Comparison of ENCODE assay signal across 25 cellular contexts in genomic region chr7:22182139-22182538, GRCh38.
DNase-seq lines count a peak whose midpoint lies in the region; ATAC-seq and TF ChIP-seq lines count a peak whose summit lies in the region.
"Had no signal": no experiment of that assay in that cellular context is flagged by ENCODE, and none has a peak within 500 bp of the region (broad histone marks: within the 10 kb centered on the region; RNA-seq: fewer than 3 reads in every experiment).

No MANE protein-coding gene starts in this region.

- no peaks in the 10 kb centered on the region for H3K4me1 ChIP-seq in BE2C

- H3K27me3 Mint-ChIP-seq in activated CD4-positive, alpha-beta memory T cell treated with anti-CD3 and anti-CD28 coated beads, Interleukin-2, amount 10 ng/mL, durations not matched to agents 7 days and 5 days = peaks cover 34% of the 10 kb centered on the region
- peaks cover 29% of the 10 kb centered on the region for H3K27me3 Mint-ChIP-seq in activated CD4-positive, alpha-beta memory T cell treated with anti-CD3 and anti-CD28 coated beads for 36 hours
- H3K27me3 Mint-ChIP-seq in T-helper 1 cell treated with Interleukin-12 subunit alpha and Interleukin-12 subunit beta and Interleukin-4 antibody, amounts not matched to agents 30 μg/mL and 1 μg/mL, for 36 hours (ENCODE audit: low read depth) = peaks cover 34% of the 10 kb centered on the region
- no peaks in the 10 kb centered on the region for H3K27me3 Mint-ChIP-seq in stimulated activated naive B cell treated with anti-CD40 and anti-IgM and Interleukin-4, amounts not matched to agents 10 μg/mL and 1 μg/mL and 100 μg/mL, for 72 hours

- H3K4me3 Mint-ChIP-seq in activated CD4-positive, alpha-beta memory T cell treated with anti-CD3 and anti-CD28 coated beads, Interleukin-2, amount 10 ng/mL, durations not matched to agents 7 days and 5 days = peak overlapping the region; percentile 18
- H3K4me3 Mint-ChIP-seq in activated CD4-positive, alpha-beta memory T cell treated with anti-CD3 and anti-CD28 coated beads for 36 hours = no peak overlapping the region
- peak overlapping the region; percentile 26 for H3K4me3 Mint-ChIP-seq in T-helper 1 cell treated with Interleukin-12 subunit alpha and Interleukin-12 subunit beta and Interleukin-4 antibody, amounts not matched to agents 30 μg/mL and 1 μg/mL, for 36 hours
- no peak overlapping the region for H3K4me3 Mint-ChIP-seq in stimulated activated effector memory CD8-positive, alpha-beta T cell treated with anti-CD3 and anti-CD28 coated beads, Interleukin-12 subunit alpha, Interleukin-12 subunit beta, amount 100 ng/mL, for 72 hours
- no peak overlapping the region for H3K4me3 Mint-ChIP-seq in stimulated activated naive B cell treated with anti-CD40 and anti-IgM and Interleukin-4, amounts not matched to agents 10 μg/mL and 1 μg/mL and 100 μg/mL, for 72 hours
- H3K4me3 Mint-ChIP-seq: activated CD4-positive, alpha-beta T cell treated with anti-CD3 and anti-CD28 coated beads for 36 hours; activated naive CD4-positive, alpha-beta T cell treated with anti-CD3 and anti-CD28 coated beads, Interleukin-2, amount 10 ng/mL, durations not matched to agents 7 days and 5 days; nephron progenitor cell had no signal

- no peaks in the 10 kb centered on the region for H3K27me3 ChIP-seq in dorsolateral prefrontal cortex
- no peaks in the 10 kb centered on the region for H3K27me3 ChIP-seq in BE2C
- H3K27me3 ChIP-seq: pancreas had no signal

- no peak for TF ChIP-seq CTCF in dorsolateral prefrontal cortex (IDR thresholded peaks at IDR 0.05 in 54 of 56, conservative IDR thresholded peaks at IDR 0.05 in 2 of 56; ENCODE audit: low read depth in 1 of 56, partially characterized antibody in 56 of 56)
- no peak for TF ChIP-seq CTCF in BE2C (IDR thresholded peaks at IDR 0.05; ENCODE audit: low read depth, low read length)

- CTCF ChIA-PET in activated CD4-positive, alpha-beta memory T cell treated with anti-CD3 and anti-CD28 coated beads, Interleukin-2, amount 10 ng/mL, durations not matched to agents 7 days and 5 days (lab: Charles Lee) = interaction anchor here (2.3 kb wide), 1 partner anchor 72 kb away, joined by 6 read pairs; no protein-coding TSS in a partner anchor
- CTCF ChIA-PET in activated CD4-positive, alpha-beta memory T cell treated with anti-CD3 and anti-CD28 coated beads for 36 hours (lab: Charles Lee) = no interaction called here

- H3K4me3 ChIP-seq in dorsolateral prefrontal cortex = peak overlapping the region in 44 of 59 donors; percentile 1 to 54 (median 22)
- no peak overlapping the region for H3K4me3 ChIP-seq in BE2C (ENCODE audit: low read depth, low read length)
- H3K4me3 ChIP-seq: GM23248, lung, pancreas, skin epidermis had no signal

- peaks cover 39% of the 10 kb centered on the region for H3K36me3 ChIP-seq in BE2C

- ATAC-seq in stimulated activated effector memory CD8-positive, alpha-beta T cell treated with anti-CD3 and anti-CD28 coated beads, Interleukin-12 subunit alpha, Interleukin-12 subunit beta, amount 100 ng/mL, for 72 hours = peak; percentile 67
- ATAC-seq in stimulated activated naive B cell treated with anti-CD40 and anti-IgM and Interleukin-4, amounts not matched to agents 10 μg/mL and 1 μg/mL and 100 μg/mL, for 72 hours (replicated peaks) = no peak
- ATAC-seq: activated CD4-positive, alpha-beta T cell treated with anti-CD3 and anti-CD28 coated beads for 36 hours; Panc1; pancreas; stimulated activated naive CD8-positive, alpha-beta T cell treated with anti-CD3 and anti-CD28 coated beads, Interleukin-15, Interleukin-2, amounts not matched to agents 100 U/mL and 50 U/mL, for 24 hours had no signal

- intact Hi-C loops in activated CD4-positive, alpha-beta memory T cell treated with anti-CD3 and anti-CD28 coated beads for 36 hours (cut with micrococcal nuclease) = no loop called here
- intact Hi-C loops in dorsolateral prefrontal cortex (cut with DNase I) = no loop called here

- H3K27ac ChIP-seq in dorsolateral prefrontal cortex = peak overlapping the region in 51 of 59 donors; percentile 1 to 96 (median 52)
- H3K27ac ChIP-seq: GM23248 had no signal

- POLR2A ChIA-PET in activated CD4-positive, alpha-beta memory T cell treated with anti-CD3 and anti-CD28 coated beads, Interleukin-2, amount 10 ng/mL, durations not matched to agents 7 days and 5 days (lab: Charles Lee) = no interaction called here
- POLR2A ChIA-PET in activated CD4-positive, alpha-beta memory T cell treated with anti-CD3 and anti-CD28 coated beads for 36 hours (lab: Charles Lee) = no interaction called here

- DNase-seq in activated CD4-positive, alpha-beta memory T cell treated with anti-CD3 and anti-CD28 coated beads, Interleukin-2, amount 10 ng/mL, durations not matched to agents 7 days and 5 days = no peak
- DNase-seq in activated CD4-positive, alpha-beta memory T cell treated with anti-CD3 and anti-CD28 coated beads for 36 hours = no peak
- no peak for DNase-seq in dorsolateral prefrontal cortex
- DNase-seq in stimulated activated effector memory CD8-positive, alpha-beta T cell treated with anti-CD3 and anti-CD28 coated beads, Interleukin-12 subunit alpha, Interleukin-12 subunit beta, amount 100 ng/mL, for 72 hours (ENCODE audit: low spot score in 2 of 2) = no peak
- DNase-seq in BE2C = no peak
- DNase-seq in stimulated activated naive CD4-positive, alpha-beta T cell (lab: John Stamatoyannopoulos, UW) = no peak
- DNase-seq in stimulated activated naive B cell treated with anti-CD40 and anti-IgM and Interleukin-4, amounts not matched to agents 10 μg/mL and 1 μg/mL and 100 μg/mL, for 72 hours = no peak
- DNase-seq: activated CD4-positive, alpha-beta T cell treated with anti-CD3 and anti-CD28 coated beads for 36 hours; activated naive CD4-positive, alpha-beta T cell treated with anti-CD3 and anti-CD28 coated beads, Interleukin-2, amount 10 ng/mL, durations not matched to agents 7 days and 5 days; DMS79 treated with DMSO at 0.1 percent for 48 hours; GF-D8; GM23248; hypothalamus; IMR-90; NCI-H1694; NCI-H2171 treated with DMSO at 0.1 percent for 48 hours; NCI-H524 treated with DMSO at 0.1 percent for 48 hours; nephron progenitor cell; pancreas; SHP77; stimulated activated naive CD8-positive, alpha-beta T cell treated with anti-CD3 and anti-CD28 coated beads, Interleukin-15, Interleukin-2, amounts not matched to agents 100 U/mL and 50 U/mL, for 24 hours had no signal

- no peaks in the 10 kb centered on the region; the same call in 1 of the 2 replicates for H3K9me3 ChIP-seq in BE2C
- H3K9me3 ChIP-seq: pancreas had no signal

- H3K4me1 Mint-ChIP-seq in activated CD4-positive, alpha-beta memory T cell treated with anti-CD3 and anti-CD28 coated beads, Interleukin-2, amount 10 ng/mL, durations not matched to agents 7 days and 5 days = peaks cover 32% of the 10 kb centered on the region
- peaks cover 2% of the 10 kb centered on the region for H3K4me1 Mint-ChIP-seq in activated CD4-positive, alpha-beta memory T cell treated with anti-CD3 and anti-CD28 coated beads for 36 hours (ENCODE audit: low read depth)
- peaks cover 12% of the 10 kb centered on the region for H3K4me1 Mint-ChIP-seq in T-helper 1 cell treated with Interleukin-12 subunit alpha and Interleukin-12 subunit beta and Interleukin-4 antibody, amounts not matched to agents 30 μg/mL and 1 μg/mL, for 36 hours (ENCODE audit: low read depth)
- H3K4me1 Mint-ChIP-seq in stimulated activated effector memory CD8-positive, alpha-beta T cell treated with anti-CD3 and anti-CD28 coated beads, Interleukin-12 subunit alpha, Interleukin-12 subunit beta, amount 100 ng/mL, for 72 hours = peaks cover 5% of the 10 kb centered on the region
- no peaks in the 10 kb centered on the region for H3K4me1 Mint-ChIP-seq in stimulated activated naive B cell treated with anti-CD40 and anti-IgM and Interleukin-4, amounts not matched to agents 10 μg/mL and 1 μg/mL and 100 μg/mL, for 72 hours
- H3K4me1 Mint-ChIP-seq: activated CD4-positive, alpha-beta T cell treated with anti-CD3 and anti-CD28 coated beads for 36 hours; nephron progenitor cell had no signal

- H3K27ac Mint-ChIP-seq in activated CD4-positive, alpha-beta memory T cell treated with anti-CD3 and anti-CD28 coated beads, Interleukin-2, amount 10 ng/mL, durations not matched to agents 7 days and 5 days = peak overlapping the region; percentile 73
- no peak overlapping the region for H3K27ac Mint-ChIP-seq in activated CD4-positive, alpha-beta memory T cell treated with anti-CD3 and anti-CD28 coated beads for 36 hours
- peak overlapping the region; percentile 54 for H3K27ac Mint-ChIP-seq in T-helper 1 cell treated with Interleukin-12 subunit alpha and Interleukin-12 subunit beta and Interleukin-4 antibody, amounts not matched to agents 30 μg/mL and 1 μg/mL, for 36 hours
- no peak overlapping the region for H3K27ac Mint-ChIP-seq in stimulated activated effector memory CD8-positive, alpha-beta T cell treated with anti-CD3 and anti-CD28 coated beads, Interleukin-12 subunit alpha, Interleukin-12 subunit beta, amount 100 ng/mL, for 72 hours
- H3K27ac Mint-ChIP-seq in stimulated activated naive B cell treated with anti-CD40 and anti-IgM and Interleukin-4, amounts not matched to agents 10 μg/mL and 1 μg/mL and 100 μg/mL, for 72 hours = no peak overlapping the region
- H3K27ac Mint-ChIP-seq: activated CD4-positive, alpha-beta T cell treated with anti-CD3 and anti-CD28 coated beads for 36 hours; activated naive CD4-positive, alpha-beta T cell treated with anti-CD3 and anti-CD28 coated beads, Interleukin-2, amount 10 ng/mL, durations not matched to agents 7 days and 5 days; nephron progenitor cell had no signal

- H3K36me3 Mint-ChIP-seq in activated CD4-positive, alpha-beta memory T cell treated with anti-CD3 and anti-CD28 coated beads, Interleukin-2, amount 10 ng/mL, durations not matched to agents 7 days and 5 days (ENCODE audit: low read depth) = no peaks in the 10 kb centered on the region
- no peaks in the 10 kb centered on the region for H3K36me3 Mint-ChIP-seq in activated CD4-positive, alpha-beta memory T cell treated with anti-CD3 and anti-CD28 coated beads for 36 hours
- H3K36me3 Mint-ChIP-seq in T-helper 1 cell treated with Interleukin-12 subunit alpha and Interleukin-12 subunit beta and Interleukin-4 antibody, amounts not matched to agents 30 μg/mL and 1 μg/mL, for 36 hours (ENCODE audit: low read depth) = peaks cover 1% of the 10 kb centered on the region
- no peaks in the 10 kb centered on the region for H3K36me3 Mint-ChIP-seq in stimulated activated effector memory CD8-positive, alpha-beta T cell treated with anti-CD3 and anti-CD28 coated beads, Interleukin-12 subunit alpha, Interleukin-12 subunit beta, amount 100 ng/mL, for 72 hours
- H3K36me3 Mint-ChIP-seq in stimulated activated naive B cell treated with anti-CD40 and anti-IgM and Interleukin-4, amounts not matched to agents 10 μg/mL and 1 μg/mL and 100 μg/mL, for 72 hours = peaks cover 0 to 10% of the 10 kb centered on the region in 2 donors
- H3K36me3 Mint-ChIP-seq: activated naive CD4-positive, alpha-beta T cell treated with anti-CD3 and anti-CD28 coated beads, Interleukin-2, amount 10 ng/mL, durations not matched to agents 7 days and 5 days had no signal

- peaks cover 7% of the 10 kb centered on the region for H3K9me3 Mint-ChIP-seq in activated CD4-positive, alpha-beta memory T cell treated with anti-CD3 and anti-CD28 coated beads, Interleukin-2, amount 10 ng/mL, durations not matched to agents 7 days and 5 days
- H3K9me3 Mint-ChIP-seq in activated CD4-positive, alpha-beta memory T cell treated with anti-CD3 and anti-CD28 coated beads for 36 hours = no peaks in the 10 kb centered on the region
- no peaks in the 10 kb centered on the region for H3K9me3 Mint-ChIP-seq in T-helper 1 cell treated with Interleukin-12 subunit alpha and Interleukin-12 subunit beta and Interleukin-4 antibody, amounts not matched to agents 30 μg/mL and 1 μg/mL, for 36 hours
- no peaks in the 10 kb centered on the region for H3K9me3 Mint-ChIP-seq in stimulated activated effector memory CD8-positive, alpha-beta T cell treated with anti-CD3 and anti-CD28 coated beads, Interleukin-12 subunit alpha, Interleukin-12 subunit beta, amount 100 ng/mL, for 72 hours
- peaks cover 0 to 1% of the 10 kb centered on the region in 2 donors for H3K9me3 Mint-ChIP-seq in stimulated activated naive B cell treated with anti-CD40 and anti-IgM and Interleukin-4, amounts not matched to agents 10 μg/mL and 1 μg/mL and 100 μg/mL, for 72 hours
- H3K9me3 Mint-ChIP-seq: activated naive CD4-positive, alpha-beta T cell treated with anti-CD3 and anti-CD28 coated beads, Interleukin-2, amount 10 ng/mL, durations not matched to agents 7 days and 5 days had no signal

Comparison
In these comparisons a context has a peak if more than half of its experiments do, and no peak if none do; other contexts are left out.
1. H3K27ac Mint-ChIP-seq: peak in activated CD4-positive, alpha-beta memory T cell treated with anti-CD3 and anti-CD28 coated beads, Interleukin-2, amount 10 ng/mL, durations not matched to agents 7 days and 5 days (single experiment) and T-helper 1 cell treated with Interleukin-12 subunit alpha and Interleukin-12 subunit beta and Interleukin-4 antibody, amounts not matched to agents 30 μg/mL and 1 μg/mL, for 36 hours (single experiment); none in activated CD4-positive, alpha-beta memory T cell treated with anti-CD3 and anti-CD28 coated beads for 36 hours (single experiment), stimulated activated effector memory CD8-positive, alpha-beta T cell treated with anti-CD3 and anti-CD28 coated beads, Interleukin-12 subunit alpha, Interleukin-12 subunit beta, amount 100 ng/mL, for 72 hours (single experiment) and stimulated activated naive B cell treated with anti-CD40 and anti-IgM and Interleukin-4, amounts not matched to agents 10 μg/mL and 1 μg/mL and 100 μg/mL, for 72 hours (single experiment).
2. H3K4me3 Mint-ChIP-seq: peak in activated CD4-positive, alpha-beta memory T cell treated with anti-CD3 and anti-CD28 coated beads, Interleukin-2, amount 10 ng/mL, durations not matched to agents 7 days and 5 days (single experiment) and T-helper 1 cell treated with Interleukin-12 subunit alpha and Interleukin-12 subunit beta and Interleukin-4 antibody, amounts not matched to agents 30 μg/mL and 1 μg/mL, for 36 hours (single experiment); none in activated CD4-positive, alpha-beta memory T cell treated with anti-CD3 and anti-CD28 coated beads for 36 hours (single experiment), stimulated activated effector memory CD8-positive, alpha-beta T cell treated with anti-CD3 and anti-CD28 coated beads, Interleukin-12 subunit alpha, Interleukin-12 subunit beta, amount 100 ng/mL, for 72 hours (single experiment) and stimulated activated naive B cell treated with anti-CD40 and anti-IgM and Interleukin-4, amounts not matched to agents 10 μg/mL and 1 μg/mL and 100 μg/mL, for 72 hours (0 of 2).